In genomic region chr1:62712625-62713243, GRCh38 we compare ENCODE assay signal across 18 cellular contexts. TPM values are rescaled to one million over a fixed set of nuclear protein-coding genes. Genes with fewer than 3 reads are reported as not detected.
DNase-seq lines count a peak whose midpoint lies in the region; ATAC-seq and TF ChIP-seq lines count a peak whose summit lies in the region.
"Had no signal": no experiment of that assay in that cellular context is flagged by ENCODE, and none has a peak within 500 bp of the region (broad histone marks: within the 10 kb centered on the region; RNA-seq: fewer than 3 reads in every experiment).

No MANE protein-coding gene starts in this region.

- intact Hi-C loops in MCF 10A (cut with micrococcal nuclease), result no loop called here
- intact Hi-C loops in breast epithelium (cut with DNase I; ENCODE audit: low total_unique reads), result no loop called here
- intact Hi-C loops in CD4-positive, alpha-beta memory T cell (cut with micrococcal nuclease), result no loop called here

- no peak overlapping the region for H3K4me3 ChIP-seq in breast epithelium
- no peak overlapping the region for H3K4me3 ChIP-seq in CD4-positive, alpha-beta memory T cell (ENCODE audit: low read length in 2 of 2)
- H3K4me3 ChIP-seq: GM12878 had no signal

- H3K4me1 ChIP-seq in breast epithelium (no peaks in the 10 kb centered on the region), foreskin keratinocyte (peaks cover 18% of the 10 kb centered on the region)
- H3K4me1 ChIP-seq in CD4-positive, alpha-beta memory T cell (ENCODE audit: insufficient read depth, low read length), result no peaks in the 10 kb centered on the region

- H3K27me3 ChIP-seq in breast epithelium (no peaks in the 10 kb centered on the region), foreskin keratinocyte (no peaks in the 10 kb centered on the region)
- no peaks in the 10 kb centered on the region for H3K27me3 ChIP-seq in CD4-positive, alpha-beta memory T cell (ENCODE audit: insufficient read depth, low read length)

- ATAC-seq in foreskin keratinocyte, result peak; percentile 94
- ATAC-seq: GM12878, HCT116 had no signal

- H3K27ac Mint-ChIP-seq in MCF 10A (ENCODE audit: low read depth, unreplicated experiment) (no peak overlapping the region), HFFc6 (no peak overlapping the region)
- no peak overlapping the region for H3K27ac Mint-ChIP-seq in CD4-positive, alpha-beta memory T cell
- H3K27ac Mint-ChIP-seq: IgD-negative memory B cell had no signal

- CTCF ChIA-PET in MCF 10A (lab: Yijun Ruan, JAX), result interaction anchor here (2.0 kb wide), 1 partner anchor 34 kb away, joined by 7 read pairs; no protein-coding TSS in a partner anchor
- CTCF ChIA-PET in CD4-positive, alpha-beta memory T cell (lab: Charles Lee; ENCODE audit: partially characterized antibody), result no interaction called here

- TF ChIP-seq CTCF in MCF 10A (IDR thresholded peaks at IDR 0.05; ENCODE audit: unreplicated experiment) (no peak), breast epithelium (IDR thresholded peaks at IDR 0.05) (no peak), foreskin keratinocyte (conservative IDR thresholded peaks at IDR 0.05) (no peak), HFFc6 (IDR thresholded peaks at IDR 0.05) (no peak)

- no peaks in the 10 kb centered on the region for H3K9me3 Mint-ChIP-seq in MCF 10A (ENCODE audit: unreplicated experiment)
- H3K9me3 Mint-ChIP-seq in CD4-positive, alpha-beta memory T cell, result no peaks in the 10 kb centered on the region
- H3K9me3 Mint-ChIP-seq in HFFc6, result no peaks in the 10 kb centered on the region
- H3K9me3 Mint-ChIP-seq: IgD-negative memory B cell had no signal

- H3K36me3 Mint-ChIP-seq in MCF 10A (ENCODE audit: insufficient read depth, unreplicated experiment) (no peaks in the 10 kb centered on the region), HFFc6 (ENCODE audit: low read depth) (no peaks in the 10 kb centered on the region)
- H3K36me3 Mint-ChIP-seq in CD4-positive, alpha-beta memory T cell, result no peaks in the 10 kb centered on the region
- H3K36me3 Mint-ChIP-seq: IgD-negative memory B cell had no signal

- peak; percentile 21 for DNase-seq in MCF 10A (ENCODE audit: unreplicated experiment)
- DNase-seq in breast epithelium (ENCODE audit: low spot score in 2 of 2), result no peak
- DNase-seq in astrocyte of the hippocampus (ENCODE audit: low read depth, low spot score), result peak; percentile 12
- peak in 1 of 2 donors; percentile 73 for DNase-seq in foreskin keratinocyte
- DNase-seq in DMS53 (lab: John Stamatoyannopoulos, UW), result no peak
- no peak for DNase-seq in NCI-H2029 treated with DMSO at 0.1 percent for 48 hours (lab: John Stamatoyannopoulos, UW)
- DNase-seq in CD4-positive, alpha-beta memory T cell, result no peak
- no peak for DNase-seq in HFFc6
- DNase-seq: AML-193, C1 segment of cervical spinal cord, GOT3, NCI-H187, NCI-H510A, NCI-H748 treated with DMSO at 0.1 percent for 48 hours, Right ventricle myocardium superior had no signal

- BruUV-seq in MCF 10A (replicated peaks; lab: Mats Ljungman, UMichigan), result no TSS peak

- H3K36me3 ChIP-seq in breast epithelium, result no peaks in the 10 kb centered on the region
- H3K36me3 ChIP-seq in CD4-positive, alpha-beta memory T cell (ENCODE audit: insufficient read depth, low read length), result no peaks in the 10 kb centered on the region

- POLR2A ChIA-PET in MCF 10A (lab: Yijun Ruan, JAX), result interaction anchor here (0.6 kb wide), 1 partner anchor 213 kb away, joined by 4 read pairs; no protein-coding TSS in a partner anchor
- POLR2A ChIA-PET in CD4-positive, alpha-beta memory T cell (lab: Charles Lee; ENCODE audit: partially characterized antibody), result no interaction called here

- no peak for TF ChIP-seq POLR2A in breast epithelium (IDR thresholded peaks at IDR 0.05)

- H3K27ac ChIP-seq in breast epithelium, result no peak overlapping the region
- no peak overlapping the region for H3K27ac ChIP-seq in foreskin keratinocyte
- no peak overlapping the region for H3K27ac ChIP-seq in CD4-positive, alpha-beta memory T cell (ENCODE audit: low read depth, low read length)

- H3K4me1 Mint-ChIP-seq in MCF 10A (ENCODE audit: insufficient read depth, unreplicated experiment), result no peaks in the 10 kb centered on the region
- peaks cover 0 to 2% (median 0%) of the 10 kb centered on the region in 4 donors for H3K4me1 Mint-ChIP-seq in CD4-positive, alpha-beta memory T cell
- H3K4me1 Mint-ChIP-seq in HFFc6 (ENCODE audit: low read depth), result peaks cover 7% of the 10 kb centered on the region; the same call in 1 of the 2 replicates
- H3K4me1 Mint-ChIP-seq: IgD-negative memory B cell had no signal

- no peaks in the 10 kb centered on the region for H3K27me3 Mint-ChIP-seq in MCF 10A (ENCODE audit: insufficient read depth, unreplicated experiment)
- H3K27me3 Mint-ChIP-seq in CD4-positive, alpha-beta memory T cell, result no peaks in the 10 kb centered on the region
- H3K27me3 Mint-ChIP-seq in HFFc6 (ENCODE audit: insufficient read depth), result no peaks in the 10 kb centered on the region
- H3K27me3 Mint-ChIP-seq: IgD-negative memory B cell had no signal

- H3K4me3 Mint-ChIP-seq in MCF 10A (ENCODE audit: unreplicated experiment) (no peak overlapping the region), HFFc6 (no peak overlapping the region)
- H3K4me3 Mint-ChIP-seq in CD4-positive, alpha-beta memory T cell, result no peak overlapping the region
- H3K4me3 Mint-ChIP-seq: IgD-negative memory B cell had no signal

- H3K9me3 ChIP-seq in breast epithelium, result no peaks in the 10 kb centered on the region
- H3K9me3 ChIP-seq in CD4-positive, alpha-beta memory T cell (ENCODE audit: control insufficient read depth in 1 of 2, low read length in 2 of 2), result no peaks in the 10 kb centered on the region

RNA-seq across cellular contexts. Expression of gene DOCK7, which starts 24.5 kb away (rescaled TPM):
- 46.9 and 49.7 TPM in 2 replicates for total RNA-seq in MCF 10A (2022)
- total RNA-seq in breast epithelium, result 10 to 100 TPM; 35.7 to 60.7 (median 49.2) TPM
- total RNA-seq in foreskin keratinocyte, result 51.6 and 57.5 TPM in 2 replicates
- polyA plus RNA-seq in foreskin keratinocyte, result 11.3 and 13.8 TPM in 2 replicates
- total RNA-seq in CD4-positive, alpha-beta memory T cell, result 10 to 100 TPM; 17.4 to 20.8 TPM
- polyA plus RNA-seq in CD4-positive, alpha-beta memory T cell, result 1 to 10 TPM; 4.3 to 4.5 TPM
- 100 to 1,000 TPM in 3 of 6 experiments, 10 to 100 TPM in 3; 93.3 to 115 (median 105) TPM for total RNA-seq in HFFc6 (2021; fragmentation: NEBNext Ultra II Directional; extraction: Animal tissue kit (Norgen Biotek cat#: 25700))

Comparison
In these comparisons a context has a peak if more than half of its experiments do, and no peak if none do; other contexts are left out.
1. DNase-seq: peak in MCF 10A (single experiment) and astrocyte of the hippocampus (single experiment); none in breast epithelium (0 of 2), DMS53 (single experiment), NCI-H2029 treated with DMSO at 0.1 percent for 48 hours (single experiment), CD4-positive, alpha-beta memory T cell (0 of 5) and HFFc6 (single experiment).